In genomic region chr7:124651136-124651535, GRCh38 we compare ENCODE assay signal across 32 cellular contexts.
"Had no signal": no experiment of that assay in that cellular context is flagged by ENCODE, and none has a peak within 500 bp of the region (broad histone marks: within the 10 kb centered on the region; RNA-seq: fewer than 3 reads in every experiment).

No MANE protein-coding gene starts in this region.

- DNase-seq: activated B cell treated with CpG ODN at 0.5 μM for 24 hours; activated CD4-positive, alpha-beta memory T cell treated with anti-CD3 and anti-CD28 coated beads for 36 hours; activated CD4-positive, alpha-beta T cell treated with anti-CD3 and anti-CD28 coated beads for 4 hours; activated CD4-positive, alpha-beta T cell treated with anti-CD3 and anti-CD28 coated beads, Interleukin-2, amount 10 ng/mL, durations not matched to agents 24 days and 14 days; activated CD4-positive, alpha-beta T cell treated with anti-CD3 and anti-CD28 coated beads, Interleukin-2, amount 50 U/mL, for 1 hour; activated CD4-positive, alpha-beta T cell treated with anti-CD3 and anti-CD28 coated beads, Interleukin-2, amount 50 U/mL, for 4 hours; activated CD4-positive, CD25-positive, alpha-beta regulatory T cell treated with anti-CD3 and anti-CD28 coated beads, Interleukin-2, amount 50 U/mL, for 72 hours; activated CD8-positive, alpha-beta memory T cell treated with anti-CD3 and anti-CD28 coated beads, Interleukin-2, amount 50 U/mL, for 4 hours; activated CD8-positive, alpha-beta T cell treated with anti-CD3 and anti-CD28 coated beads for 36 hours; activated effector memory CD4-positive, alpha-beta T cell treated with anti-CD3 and anti-CD28 coated beads, Interleukin-2, amount 50 U/mL, for 16 hours; activated gamma-delta T cell treated with Interleukin-2 at 50 U/mL for 16 hours; activated naive CD4-positive, alpha-beta T cell; activated naive CD4-positive, alpha-beta T cell treated with anti-CD3 and anti-CD28 coated beads for 36 hours; activated naive CD4-positive, alpha-beta T cell treated with anti-CD3 and anti-CD28 coated beads, Interleukin-2, amount 50 U/mL, for 16 hours; activated naive CD8-positive, alpha-beta T cell treated with anti-CD3 and anti-CD28 coated beads for 36 hours; activated T-cell treated with anti-CD3 and anti-CD28 coated beads for 4 hours; activated T-cell treated with anti-CD3 and anti-CD28 coated beads, Interleukin-2, amount 50 U/mL, for 1 hour; activated T-cell treated with anti-CD3 and anti-CD28 coated beads, Interleukin-2, amount 50 U/mL, for 4 hours; activated T-cell treated with anti-CD3 and anti-CD28 coated beads, Interleukin-2, amount 50 U/mL, for 72 hours; adrenal gland; amniotic stem cell; aorta; body of pancreas; brain microvascular endothelial cell; central memory CD4-positive, alpha-beta T cell; T-helper 1 cell; T-helper 2 cell; T-helper 9 cell had no signal

- H3K4me3 ChIP-seq: adrenal gland, body of pancreas, breast epithelium had no signal

- H3K9me3 ChIP-seq: adrenal gland, body of pancreas, breast epithelium had no signal

- H3K36me3 ChIP-seq: adrenal gland, brain microvascular endothelial cell, breast epithelium had no signal

- FAIRE-seq: astrocyte, TTC549 had no signal

- H3K4me1 ChIP-seq: adrenal gland, body of pancreas, breast epithelium had no signal

- H3K27ac ChIP-seq: adrenal gland, body of pancreas, brain microvascular endothelial cell, breast epithelium, VCaP had no signal

- H3K27me3 ChIP-seq: adrenal gland, body of pancreas, brain microvascular endothelial cell, breast epithelium had no signal
